Comparison of ENCODE assay signal across 15 cellular contexts in the genomic region with DNA sequence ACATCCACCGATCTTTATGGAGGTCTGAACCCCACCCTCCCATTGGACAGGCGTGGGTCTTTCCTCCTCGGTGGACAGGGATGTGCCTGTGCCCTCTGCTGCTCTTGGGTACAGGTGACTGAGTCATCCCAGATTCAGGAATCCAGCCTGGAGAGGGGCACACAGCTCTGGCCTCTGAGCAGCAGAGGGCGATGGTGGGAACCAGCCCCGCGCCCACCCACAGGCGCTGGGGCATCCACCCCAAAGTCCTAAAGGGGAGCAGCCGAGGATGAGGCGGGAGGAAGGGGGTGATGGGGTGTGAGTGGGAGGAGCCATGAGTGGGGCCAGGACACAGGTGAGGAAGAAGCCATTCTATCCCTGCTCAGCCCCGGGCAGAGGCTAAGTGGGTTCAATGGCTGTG. TPM values are rescaled to one million over a fixed set of nuclear protein-coding genes. Genes with fewer than 3 reads are reported as not detected.
DNase-seq lines count a peak whose midpoint lies in the region; ATAC-seq and TF ChIP-seq lines count a peak whose summit lies in the region.
"Had no signal": no experiment of that assay in that cellular context is flagged by ENCODE, and none has a peak within 500 bp of the region (broad histone marks: within the 10 kb centered on the region; RNA-seq: fewer than 3 reads in every experiment).

No MANE protein-coding gene starts in this region.

- no peaks in the 10 kb centered on the region; the same call in 2 of the 3 replicates for H3K4me1 Mint-ChIP-seq in GM23338
- H3K4me1 Mint-ChIP-seq in CD14-positive monocyte, result no peaks in the 10 kb centered on the region
- H3K4me1 Mint-ChIP-seq: activated CD4-positive, alpha-beta T cell treated with anti-CD3 and anti-CD28 coated beads, Interleukin-2, amount 10 ng/mL, durations not matched to agents 24 days and 14 days had no signal

- H3K27me3 ChIP-seq in GM23338 (ENCODE audit: insufficient read depth), result no peaks in the 10 kb centered on the region
- peaks cover 17% of the 10 kb centered on the region; the same call in 1 of the 2 replicates for H3K27me3 ChIP-seq in SK-N-SH (ENCODE audit: insufficient read depth)

- CTCF ChIA-PET in SK-N-SH (lab: Yijun Ruan, JAX), result interaction anchor here (0.6 to 45.1 kb wide), 23 partner anchors 8 to 599 kb away, joined by 3 to 1305 read pairs (median 4); partner anchors contain the start of gene ENGASE

- no peak overlapping the region for H3K4me3 ChIP-seq in GM23338
- H3K4me3 ChIP-seq in SK-N-SH (ENCODE audit: low read depth in 2 of 2, low read length in 1 of 2), result no peak overlapping the region
- H3K4me3 ChIP-seq: gastroesophageal sphincter had no signal

- no peak for TF ChIP-seq EP300 in SK-N-SH (IDR thresholded peaks at IDR 0.05; ENCODE audit: borderline replicate concordance in 1 of 2, low read depth in 1 of 2, low read length in 1 of 2)

- H3K4me2 ChIP-seq in GM23338, result no peak overlapping the region
- H3K4me2 ChIP-seq in SK-N-SH, result no peak overlapping the region

- H3K4me3 Mint-ChIP-seq in GM23338 (no peak overlapping the region), CD14-positive monocyte (no peak overlapping the region)
- H3K4me3 Mint-ChIP-seq: activated CD4-positive, alpha-beta T cell treated with anti-CD3 and anti-CD28 coated beads, Interleukin-2, amount 10 ng/mL, durations not matched to agents 24 days and 14 days had no signal

- no peaks in the 10 kb centered on the region for H3K9me2 ChIP-seq in GM23338 (ENCODE audit: insufficient read depth)
- H3K9me2 ChIP-seq in SK-N-SH, result no peaks in the 10 kb centered on the region

- no peak overlapping the region for H3K27ac Mint-ChIP-seq in GM23338
- H3K27ac Mint-ChIP-seq in CD14-positive monocyte, result no peak overlapping the region
- H3K27ac Mint-ChIP-seq: activated CD4-positive, alpha-beta T cell treated with anti-CD3 and anti-CD28 coated beads, Interleukin-2, amount 10 ng/mL, durations not matched to agents 24 days and 14 days had no signal

- no peaks in the 10 kb centered on the region for H3K9me3 ChIP-seq in SK-N-SH
- H3K9me3 ChIP-seq: gastroesophageal sphincter had no signal

- POLR2A ChIA-PET in SK-N-SH (lab: Yijun Ruan, JAX), result no interaction called here

- DNase-seq in AG09319 (ENCODE audit: extremely low read depth, low read depth) (no peak), GM23338 (ENCODE audit: low spot score) (peak; percentile 56), SK-N-SH (peak; percentile 79), iPS-NIHi11 (ENCODE audit: low spot score) (peak; percentile 84), T-helper 2 cell (no peak), CD14-positive monocyte (ENCODE audit: low spot score) (no peak)
- DNase-seq: activated CD4-positive, alpha-beta T cell treated with anti-CD3 and anti-CD28 coated beads, Interleukin-2, amount 10 ng/mL, durations not matched to agents 24 days and 14 days; C1 segment of cervical spinal cord; effector CD8-positive, alpha-beta T cell; MV-4-11; NCI-H2227 treated with DMSO at 0.1 percent for 48 hours; trophoblast cell had no signal

- intact Hi-C loops in CD14-positive monocyte (cut with micrococcal nuclease), result no loop called here

- H4K20me1 ChIP-seq in GM23338 (replicated peaks; ENCODE audit: insufficient read depth) (no peaks in the 10 kb centered on the region), SK-N-SH (ENCODE audit: insufficient read depth) (no peaks in the 10 kb centered on the region; the same call in 1 of the 2 replicates)

- no peaks in the 10 kb centered on the region for H3F3A ChIP-seq in GM23338 (replicated peaks; ENCODE audit: low read depth)
- H3F3A ChIP-seq in SK-N-SH (replicated peaks; ENCODE audit: insufficient read depth), result no peaks in the 10 kb centered on the region

- no peak overlapping the region for H3K9ac ChIP-seq in SK-N-SH

- WGBS in SK-N-SH (ENCODE audit: low lambda C conversion rate), result 19% methylated on average over 9 of the region's 10 CpGs

- H3K36me3 Mint-ChIP-seq in GM23338 (ENCODE audit: low read depth) (no peaks in the 10 kb centered on the region), CD14-positive monocyte (no peaks in the 10 kb centered on the region)

- H3K36me3 ChIP-seq in GM23338 (ENCODE audit: insufficient read depth) (no peaks in the 10 kb centered on the region), SK-N-SH (replicated peaks in 1 of 2; ENCODE audit: control insufficient read depth in 1 of 2, insufficient read depth in 2 of 2, low read length in 1 of 2) (no peaks in the 10 kb centered on the region)
- H3K36me3 ChIP-seq: gastroesophageal sphincter had no signal

- TF ChIP-seq RAD21 in SK-N-SH (IDR thresholded peaks at IDR 0.05; ENCODE audit: low read length), result peak; percentile 51

- no peaks in the 10 kb centered on the region for H3K4me1 ChIP-seq in GM23338 (ENCODE audit: insufficient read depth)
- peaks cover 0 to 15% of the 10 kb centered on the region in 2 experiments; a peak in 1 of 4 replicates for H3K4me1 ChIP-seq in SK-N-SH (ENCODE audit: control insufficient read depth in 1 of 2, insufficient read depth in 2 of 2, low read depth in 1 of 2, low read length in 1 of 2)

- H3K27ac ChIP-seq in GM23338 (ENCODE audit: low read depth) (no peak overlapping the region), SK-N-SH (ENCODE audit: low read depth in 2 of 2, low read length in 1 of 2) (no peak overlapping the region)
- H3K27ac ChIP-seq: gastroesophageal sphincter had no signal

- ATAC-seq in GM23338, result peak; percentile 79
- no peak for ATAC-seq in GM21515 (IDR thresholded peaks at IDR 0.05; ENCODE audit: unreplicated experiment)
- no peak for ATAC-seq in GM18502 (IDR thresholded peaks at IDR 0.05; ENCODE audit: poor library complexity, unreplicated experiment)
- ATAC-seq: gastroesophageal sphincter had no signal

- H3K9me3 Mint-ChIP-seq in GM23338 (no peaks in the 10 kb centered on the region), CD14-positive monocyte (no peaks in the 10 kb centered on the region)
- H3K9me3 Mint-ChIP-seq: activated CD4-positive, alpha-beta T cell treated with anti-CD3 and anti-CD28 coated beads, Interleukin-2, amount 10 ng/mL, durations not matched to agents 24 days and 14 days had no signal

- H3K27me3 Mint-ChIP-seq in GM23338 (ENCODE audit: insufficient read depth, low read depth, poor library complexity), result peaks cover 16% of the 10 kb centered on the region
- peaks cover 3 to 8% (median 4%) of the 10 kb centered on the region in 3 donors for H3K27me3 Mint-ChIP-seq in CD14-positive monocyte (ENCODE audit: low read depth in 3 of 3)
- H3K27me3 Mint-ChIP-seq: activated CD4-positive, alpha-beta T cell treated with anti-CD3 and anti-CD28 coated beads, Interleukin-2, amount 10 ng/mL, durations not matched to agents 24 days and 14 days had no signal

- TF ChIP-seq CTCF in AG09319 (IDR thresholded peaks at IDR 0.05; ENCODE audit: low read depth, low read length) (peak; percentile 14; the same call in 1 of the 2 replicates), GM23338 (conservative IDR thresholded peaks at IDR 0.05; ENCODE audit: low read depth in 2 of 2) (peak; percentile 60 to 68), SK-N-SH (IDR thresholded peaks at IDR 0.05) (peak; percentile 48), CD14-positive monocyte (IDR thresholded peaks at IDR 0.05) (no peak)

- H2AFZ ChIP-seq in GM23338 (no peak overlapping the region), SK-N-SH (ENCODE audit: low read depth) (no peak overlapping the region)

- H3K79me2 ChIP-seq in GM23338 (replicated peaks; ENCODE audit: insufficient read depth), result no peaks in the 10 kb centered on the region
- H3K79me2 ChIP-seq in SK-N-SH (ENCODE audit: insufficient read depth), result no peaks in the 10 kb centered on the region

TF ChIP-seq in GM23338, 12 proteins besides CTCF, POLR2A, EP300 and RAD21:
- no peak for TF ChIP-seq EZH2phosphoT487 (IDR thresholded peaks at IDR 0.05; ENCODE audit: unreplicated experiment)

TF ChIP-seq in SK-N-SH, 30 proteins besides CTCF, POLR2A, EP300 and RAD21:
- no peak for TF ChIP-seq YY1 (IDR thresholded peaks at IDR 0.05; ENCODE audit: low read depth)
- peak; percentile 50 for TF ChIP-seq SMC3 (IDR thresholded peaks at IDR 0.05; ENCODE audit: low read depth, low read length)

RNA-seq across cellular contexts. Expression of gene ENGASE, which starts 35.0 kb away (rescaled TPM):
- 23.9 and 27.1 TPM in 2 replicates for total RNA-seq in GM23338 (2014; rRNA removed; shearing (Covaris generic))
- polyA plus RNA-seq in GM23338 (2016; fragmentation: Nextera tagmentation; extraction: Ambion mirVana), result 8.8 and 9.0 TPM in 2 replicates
- 30.1 and 30.4 TPM in 2 replicates for polyA plus RNA-seq in SK-N-SH (2012; rRNA removed)
- 4.5 and 7.0 TPM in 2 replicates for polyA plus RNA-seq in SK-N-SH (2012; cell fraction: cytosol; rRNA removed)
- 252 and 275 TPM in 2 replicates for polyA plus RNA-seq in SK-N-SH (2012; cell fraction: nucleus; rRNA removed)
- 1 to 10 TPM; 2.6 to 3.0 TPM for polyA plus RNA-seq in CD14-positive monocyte

Comparison
In these comparisons a context has a peak if more than half of its experiments do, and no peak if none do; other contexts are left out.
1. DNase-seq: peak in GM23338 (single experiment), SK-N-SH (single experiment) and iPS-NIHi11 (single experiment); none in AG09319 (single experiment), T-helper 2 cell (0 of 5) and CD14-positive monocyte (single experiment).